ENCODE assay signal across 8 cellular contexts in the genomic region with DNA sequence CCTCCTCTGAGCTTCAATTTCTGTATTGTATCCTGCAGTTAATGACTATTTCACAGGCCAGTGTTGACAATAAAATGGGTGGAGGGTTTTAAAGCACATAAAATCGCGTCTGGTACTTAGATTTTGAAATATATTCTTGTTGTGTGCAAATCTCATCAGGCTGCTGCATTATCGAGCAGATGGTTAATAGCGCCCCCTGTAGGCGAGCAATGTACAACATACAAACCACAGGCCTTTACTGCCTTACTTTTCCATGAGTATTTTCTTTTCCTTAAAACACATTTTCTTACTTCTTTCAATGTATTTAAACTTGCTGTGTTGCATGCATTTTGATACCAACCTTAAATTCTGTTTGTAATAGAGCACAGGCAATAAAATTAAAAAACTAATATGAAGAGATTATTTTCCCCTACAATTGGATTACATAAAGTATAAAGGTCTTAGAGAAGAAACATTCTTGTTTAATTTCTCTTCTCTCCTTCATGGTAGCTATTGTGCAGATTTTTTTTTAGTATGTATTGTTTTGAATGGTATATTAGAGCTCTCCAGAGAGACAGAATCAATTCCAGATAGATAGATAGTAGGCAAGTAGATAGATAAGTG.
DNase-seq lines count a peak whose midpoint lies in the region; ATAC-seq and TF ChIP-seq lines count a peak whose summit lies in the region.

No MANE protein-coding gene starts in this region.

- H3K27ac ChIP-seq in iPS DF 6.9 (ENCODE audit: low read length) (no peak overlapping the region), tibial artery (no peak overlapping the region)

- no peaks in the 10 kb centered on the region for H3K27me3 ChIP-seq in iPS DF 6.9 (ENCODE audit: control insufficient read depth, insufficient read depth, low read length)
- no peaks in the 10 kb centered on the region for H3K27me3 ChIP-seq in tibial artery

- H3K4me1 Mint-ChIP-seq in activated CD4-positive, alpha-beta memory T cell treated with anti-CD3 and anti-CD28 coated beads for 36 hours (ENCODE audit: low read depth) = no peaks in the 10 kb centered on the region
- H3K4me1 Mint-ChIP-seq in natural killer cell treated with Interleukin-12 subunit alpha and Interleukin-12 subunit beta and Interleukin-15 and Interleukin-18, amount 100 ng/mL, for 72 hours (ENCODE audit: low read depth in 2 of 2) = no peaks in the 10 kb centered on the region

- intact Hi-C loops in activated CD4-positive, alpha-beta memory T cell treated with anti-CD3 and anti-CD28 coated beads for 36 hours (cut with micrococcal nuclease) = no loop called here
- intact Hi-C loops in tibial artery (cut with DNase I; ENCODE audit: low total_unique reads) = no loop called here

- H3K36me3 ChIP-seq in iPS DF 6.9 (ENCODE audit: control insufficient read depth, insufficient read depth, low read length) = no peaks in the 10 kb centered on the region
- no peaks in the 10 kb centered on the region for H3K36me3 ChIP-seq in tibial artery

- no peaks in the 10 kb centered on the region for H3K27me3 Mint-ChIP-seq in activated CD4-positive, alpha-beta memory T cell treated with anti-CD3 and anti-CD28 coated beads for 36 hours
- no peaks in the 10 kb centered on the region for H3K27me3 Mint-ChIP-seq in natural killer cell treated with Interleukin-12 subunit alpha and Interleukin-12 subunit beta and Interleukin-15 and Interleukin-18, amount 100 ng/mL, for 72 hours

- H3K4me3 ChIP-seq in iPS DF 6.9 (ENCODE audit: low read length) = no peak overlapping the region
- H3K4me3 ChIP-seq in tibial artery = no peak overlapping the region

- TF ChIP-seq CTCF in GM20000 (IDR thresholded peaks at IDR 0.05; ENCODE audit: extremely low read depth, missing control alignments) (peak; percentile 43), tibial artery (IDR thresholded peaks at IDR 0.05) (peak; percentile 50 to 52)

- H3K27ac Mint-ChIP-seq in activated CD4-positive, alpha-beta memory T cell treated with anti-CD3 and anti-CD28 coated beads for 36 hours = no peak overlapping the region
- no peak overlapping the region for H3K27ac Mint-ChIP-seq in natural killer cell treated with Interleukin-12 subunit alpha and Interleukin-12 subunit beta and Interleukin-15 and Interleukin-18, amount 100 ng/mL, for 72 hours

- no peak for ATAC-seq in natural killer cell treated with Interleukin-12 subunit alpha and Interleukin-12 subunit beta and Interleukin-15 and Interleukin-18, amount 100 ng/mL, for 72 hours

- H3K9me3 ChIP-seq in iPS DF 6.9 (ENCODE audit: control insufficient read depth, insufficient read depth, low read length) = no peaks in the 10 kb centered on the region
- no peaks in the 10 kb centered on the region for H3K9me3 ChIP-seq in tibial artery

- CTCF ChIA-PET in activated CD4-positive, alpha-beta memory T cell treated with anti-CD3 and anti-CD28 coated beads for 36 hours (lab: Charles Lee) = interaction anchor here (0.6 to 0.8 kb wide), 2 partner anchors 12 to 1087 kb away, joined by 3 read pairs; no protein-coding TSS in a partner anchor

- POLR2A ChIA-PET in activated CD4-positive, alpha-beta memory T cell treated with anti-CD3 and anti-CD28 coated beads for 36 hours (lab: Charles Lee) = no interaction called here

- WGBS in iPS DF 6.9 (ENCODE audit: insufficient coverage, insufficient read length) = no CpG with 5 or more reads among the region's 5 CpGs

- no peaks in the 10 kb centered on the region for H3K9me3 Mint-ChIP-seq in activated CD4-positive, alpha-beta memory T cell treated with anti-CD3 and anti-CD28 coated beads for 36 hours
- no peaks in the 10 kb centered on the region for H3K9me3 Mint-ChIP-seq in natural killer cell treated with Interleukin-12 subunit alpha and Interleukin-12 subunit beta and Interleukin-15 and Interleukin-18, amount 100 ng/mL, for 72 hours

- no peaks in the 10 kb centered on the region for H3K36me3 Mint-ChIP-seq in activated CD4-positive, alpha-beta memory T cell treated with anti-CD3 and anti-CD28 coated beads for 36 hours
- H3K36me3 Mint-ChIP-seq in natural killer cell treated with Interleukin-12 subunit alpha and Interleukin-12 subunit beta and Interleukin-15 and Interleukin-18, amount 100 ng/mL, for 72 hours = no peaks in the 10 kb centered on the region

- H3K4me1 ChIP-seq in iPS DF 6.9 (ENCODE audit: control insufficient read depth, insufficient read depth, low read length) (no peaks in the 10 kb centered on the region), tibial artery (no peaks in the 10 kb centered on the region)

- DNase-seq in ELF-1 (ENCODE audit: low read depth, low spot score) (peak; percentile 5), GM20000 (ENCODE audit: low spot score) (peak; percentile 34), MV-4-11 (lab: John Stamatoyannopoulos, UW) (peak; percentile 44), iPS DF 6.9 (ENCODE audit: low read depth, low spot score) (peak; percentile 25), tibial artery (peak in 1 of 2 donors; percentile 26), DMS79 treated with DMSO at 0.1 percent for 48 hours (lab: John Stamatoyannopoulos, UW) (no peak)
- peak; percentile 31 for DNase-seq in activated CD4-positive, alpha-beta memory T cell treated with anti-CD3 and anti-CD28 coated beads for 36 hours
- DNase-seq in natural killer cell treated with Interleukin-12 subunit alpha and Interleukin-12 subunit beta and Interleukin-15 and Interleukin-18, amount 100 ng/mL, for 72 hours (ENCODE audit: low spot score) = no peak

- no peak overlapping the region for H3K4me3 Mint-ChIP-seq in activated CD4-positive, alpha-beta memory T cell treated with anti-CD3 and anti-CD28 coated beads for 36 hours
- no peak overlapping the region for H3K4me3 Mint-ChIP-seq in natural killer cell treated with Interleukin-12 subunit alpha and Interleukin-12 subunit beta and Interleukin-15 and Interleukin-18, amount 100 ng/mL, for 72 hours

Comparison
In these comparisons a context has a peak if more than half of its experiments do, and no peak if none do; other contexts are left out.
1. DNase-seq: peak in ELF-1 (single experiment), GM20000 (single experiment), MV-4-11 (single experiment), activated CD4-positive, alpha-beta memory T cell treated with anti-CD3 and anti-CD28 coated beads for 36 hours (single experiment) and iPS DF 6.9 (single experiment); none in DMS79 treated with DMSO at 0.1 percent for 48 hours (single experiment) and natural killer cell treated with Interleukin-12 subunit alpha and Interleukin-12 subunit beta and Interleukin-15 and Interleukin-18, amount 100 ng/mL, for 72 hours (single experiment).